ENCODE assay signal across 18 cellular contexts in genomic region chr10:99285846-99286245, GRCh38. TPM values are rescaled to one million over a fixed set of nuclear protein-coding genes. Genes with fewer than 3 reads are reported as not detected.
DNase-seq lines count a peak whose midpoint lies in the region; TF ChIP-seq lines count a peak whose summit lies in the region.
"Had no signal": no experiment of that assay in that cellular context is flagged by ENCODE, and none has a peak within 500 bp of the region (broad histone marks: within the 10 kb centered on the region; RNA-seq: fewer than 3 reads in every experiment).

No MANE protein-coding gene starts in this region.

- peaks cover 6 to 22% (median 16%) of the 10 kb centered on the region in 7 donors for H3K9me3 Mint-ChIP-seq in CD14-positive monocyte
- peaks cover 5% of the 10 kb centered on the region for H3K9me3 Mint-ChIP-seq in endothelial cell (ENCODE audit: unreplicated experiment)

- H3K27me3 Mint-ChIP-seq in CD14-positive monocyte (ENCODE audit: low read depth in 3 of 3) (peaks cover 7 to 13% (median 9%) of the 10 kb centered on the region in 3 donors), endothelial cell (ENCODE audit: unreplicated experiment) (no peaks in the 10 kb centered on the region)

- H3K27ac Mint-ChIP-seq in CD14-positive monocyte (no peak overlapping the region), endothelial cell (ENCODE audit: unreplicated experiment) (no peak overlapping the region)

- DNase-seq in AG10803 (ENCODE audit: low read depth) (peak; percentile 65), HT1080 (ENCODE audit: low read depth) (peak; percentile 25), amniotic epithelial cell (ENCODE audit: low read depth) (peak; percentile 19), fibroblast of mammary gland (ENCODE audit: low read depth) (peak; percentile 59), CD14-positive monocyte (ENCODE audit: low spot score) (no peak), Ammon's horn (ENCODE audit: low spot score) (no peak), endothelial cell (ENCODE audit: low spot score) (no peak), NCI-H1417 (lab: John Stamatoyannopoulos, UW) (no peak)
- DNase-seq: DND-41; Karpas-422; MM.1S; NCI-H1105; NCI-H187 treated with DMSO at 0.1 percent for 48 hours; NCI-H446; NK-92 treated with Interleukin-12 subunit alpha and Interleukin-12 subunit beta, amount 100 ng/mL, for 24 hours had no signal

- intact Hi-C loops in CD14-positive monocyte (cut with micrococcal nuclease) = no loop called here

- no peak overlapping the region for H3K4me3 ChIP-seq in AG10803 (ENCODE audit: low read length)
- no peak overlapping the region for H3K4me3 ChIP-seq in fibroblast of mammary gland (ENCODE audit: control insufficient read depth, low read depth, low read length)
- H3K4me3 ChIP-seq: BLaER1 treated with 17β-estradiol and CSF1 and Interleukin-3, amounts not matched to agents 10 nM and 100 nM had no signal

- H3K4me3 Mint-ChIP-seq in CD14-positive monocyte (no peak overlapping the region), endothelial cell (ENCODE audit: unreplicated experiment) (no peak overlapping the region)

- H3K36me3 Mint-ChIP-seq in CD14-positive monocyte (no peaks in the 10 kb centered on the region), endothelial cell (ENCODE audit: low read depth, unreplicated experiment) (peaks cover 3% of the 10 kb centered on the region)

- TF ChIP-seq CTCF in AG10803 (conservative IDR thresholded peaks at IDR 0.05; ENCODE audit: low read length) (no peak), fibroblast of mammary gland (conservative IDR thresholded peaks at IDR 0.05; ENCODE audit: control insufficient read depth, insufficient read depth, low read depth, low read length) (no peak), CD14-positive monocyte (IDR thresholded peaks at IDR 0.05) (no peak), endothelial cell (IDR thresholded peaks at IDR 0.05; ENCODE audit: unreplicated experiment) (no peak)

- H3K4me1 Mint-ChIP-seq in CD14-positive monocyte = no peaks in the 10 kb centered on the region
- no peaks in the 10 kb centered on the region for H3K4me1 Mint-ChIP-seq in endothelial cell (ENCODE audit: unreplicated experiment)

RNA-seq across cellular contexts. Expression of gene CNNM1, which starts 43.3 kb away (rescaled TPM):
- total RNA-seq in HT1080 (2014; rRNA removed; shearing (Covaris generic)) = not detected in 2 replicates
- 0.47 and 0.78 TPM in 2 replicates for polyA plus RNA-seq in HT1080 (2015; cell fraction: cytosol; rRNA removed)
- polyA plus RNA-seq in HT1080 (2015; cell fraction: nucleus; rRNA removed) = 1.2 and 1.5 TPM in 2 replicates
- not detected for polyA plus RNA-seq in CD14-positive monocyte
- 0.08 TPM for total RNA-seq in endothelial cell (ENCODE audit: unreplicated experiment)
- total RNA-seq: A172, OCI-LY7 had no signal

RNA-seq across cellular contexts. Expression of gene HPSE2, which starts 50.2 kb away (rescaled TPM):
- not detected in 2 replicates for total RNA-seq in HT1080 (2014; rRNA removed; shearing (Covaris generic))
- polyA plus RNA-seq in HT1080 (2015; cell fraction: cytosol; rRNA removed) = not detected in 2 replicates
- not detected in 2 replicates for polyA plus RNA-seq in HT1080 (2015; cell fraction: nucleus; rRNA removed)
- not detected for polyA plus RNA-seq in CD14-positive monocyte
- not detected for total RNA-seq in endothelial cell (ENCODE audit: unreplicated experiment)
- total RNA-seq: A172, OCI-LY7 had no signal

Comparison
In these comparisons a context has a peak if more than half of its experiments do, and no peak if none do; other contexts are left out.
1. DNase-seq: peak in AG10803 (single experiment), HT1080 (single experiment), amniotic epithelial cell (single experiment) and fibroblast of mammary gland (single experiment); none in CD14-positive monocyte (single experiment), Ammon's horn (single experiment), endothelial cell (single experiment) and NCI-H1417 (0 of 3).